In the genomic region with DNA sequence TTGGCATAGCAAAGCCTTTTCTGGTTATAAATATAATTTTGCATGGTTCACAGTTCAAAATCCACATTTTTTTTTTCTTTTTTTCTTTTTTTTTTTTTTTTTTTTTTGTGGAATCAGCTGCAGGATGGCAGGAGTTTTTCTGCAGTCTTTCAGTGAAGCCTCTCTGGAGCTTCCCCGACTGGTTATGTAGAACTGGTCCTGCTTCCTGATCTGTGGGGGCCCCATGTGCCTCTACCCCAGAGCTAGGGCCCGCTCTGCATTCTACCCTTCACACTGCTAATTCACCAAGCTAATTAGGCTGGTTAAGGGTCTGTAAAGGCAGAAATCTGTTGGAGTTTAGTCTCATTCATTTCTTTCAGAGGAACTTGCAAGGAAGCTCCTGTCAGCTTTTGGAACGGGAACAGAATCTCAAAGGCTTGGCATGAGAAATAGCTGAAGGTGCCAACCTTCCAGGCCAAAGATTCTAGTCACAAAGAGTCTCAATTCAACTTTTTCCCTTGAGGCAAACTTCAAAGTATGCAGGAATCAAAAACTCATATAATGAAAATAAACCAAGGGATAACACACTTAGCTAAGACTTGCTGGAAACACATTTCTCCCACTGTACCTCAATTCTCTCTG, we compare ENCODE assay signal across 1 cellular context.
TF ChIP-seq lines count a peak whose summit lies in the region.

No MANE protein-coding gene starts in this region.

TF ChIP-seq in GM23338, 12 proteins besides CTCF, POLR2A, EP300 and RAD21 (continued from another document):
- TF ChIP-seq, protein P1, sequence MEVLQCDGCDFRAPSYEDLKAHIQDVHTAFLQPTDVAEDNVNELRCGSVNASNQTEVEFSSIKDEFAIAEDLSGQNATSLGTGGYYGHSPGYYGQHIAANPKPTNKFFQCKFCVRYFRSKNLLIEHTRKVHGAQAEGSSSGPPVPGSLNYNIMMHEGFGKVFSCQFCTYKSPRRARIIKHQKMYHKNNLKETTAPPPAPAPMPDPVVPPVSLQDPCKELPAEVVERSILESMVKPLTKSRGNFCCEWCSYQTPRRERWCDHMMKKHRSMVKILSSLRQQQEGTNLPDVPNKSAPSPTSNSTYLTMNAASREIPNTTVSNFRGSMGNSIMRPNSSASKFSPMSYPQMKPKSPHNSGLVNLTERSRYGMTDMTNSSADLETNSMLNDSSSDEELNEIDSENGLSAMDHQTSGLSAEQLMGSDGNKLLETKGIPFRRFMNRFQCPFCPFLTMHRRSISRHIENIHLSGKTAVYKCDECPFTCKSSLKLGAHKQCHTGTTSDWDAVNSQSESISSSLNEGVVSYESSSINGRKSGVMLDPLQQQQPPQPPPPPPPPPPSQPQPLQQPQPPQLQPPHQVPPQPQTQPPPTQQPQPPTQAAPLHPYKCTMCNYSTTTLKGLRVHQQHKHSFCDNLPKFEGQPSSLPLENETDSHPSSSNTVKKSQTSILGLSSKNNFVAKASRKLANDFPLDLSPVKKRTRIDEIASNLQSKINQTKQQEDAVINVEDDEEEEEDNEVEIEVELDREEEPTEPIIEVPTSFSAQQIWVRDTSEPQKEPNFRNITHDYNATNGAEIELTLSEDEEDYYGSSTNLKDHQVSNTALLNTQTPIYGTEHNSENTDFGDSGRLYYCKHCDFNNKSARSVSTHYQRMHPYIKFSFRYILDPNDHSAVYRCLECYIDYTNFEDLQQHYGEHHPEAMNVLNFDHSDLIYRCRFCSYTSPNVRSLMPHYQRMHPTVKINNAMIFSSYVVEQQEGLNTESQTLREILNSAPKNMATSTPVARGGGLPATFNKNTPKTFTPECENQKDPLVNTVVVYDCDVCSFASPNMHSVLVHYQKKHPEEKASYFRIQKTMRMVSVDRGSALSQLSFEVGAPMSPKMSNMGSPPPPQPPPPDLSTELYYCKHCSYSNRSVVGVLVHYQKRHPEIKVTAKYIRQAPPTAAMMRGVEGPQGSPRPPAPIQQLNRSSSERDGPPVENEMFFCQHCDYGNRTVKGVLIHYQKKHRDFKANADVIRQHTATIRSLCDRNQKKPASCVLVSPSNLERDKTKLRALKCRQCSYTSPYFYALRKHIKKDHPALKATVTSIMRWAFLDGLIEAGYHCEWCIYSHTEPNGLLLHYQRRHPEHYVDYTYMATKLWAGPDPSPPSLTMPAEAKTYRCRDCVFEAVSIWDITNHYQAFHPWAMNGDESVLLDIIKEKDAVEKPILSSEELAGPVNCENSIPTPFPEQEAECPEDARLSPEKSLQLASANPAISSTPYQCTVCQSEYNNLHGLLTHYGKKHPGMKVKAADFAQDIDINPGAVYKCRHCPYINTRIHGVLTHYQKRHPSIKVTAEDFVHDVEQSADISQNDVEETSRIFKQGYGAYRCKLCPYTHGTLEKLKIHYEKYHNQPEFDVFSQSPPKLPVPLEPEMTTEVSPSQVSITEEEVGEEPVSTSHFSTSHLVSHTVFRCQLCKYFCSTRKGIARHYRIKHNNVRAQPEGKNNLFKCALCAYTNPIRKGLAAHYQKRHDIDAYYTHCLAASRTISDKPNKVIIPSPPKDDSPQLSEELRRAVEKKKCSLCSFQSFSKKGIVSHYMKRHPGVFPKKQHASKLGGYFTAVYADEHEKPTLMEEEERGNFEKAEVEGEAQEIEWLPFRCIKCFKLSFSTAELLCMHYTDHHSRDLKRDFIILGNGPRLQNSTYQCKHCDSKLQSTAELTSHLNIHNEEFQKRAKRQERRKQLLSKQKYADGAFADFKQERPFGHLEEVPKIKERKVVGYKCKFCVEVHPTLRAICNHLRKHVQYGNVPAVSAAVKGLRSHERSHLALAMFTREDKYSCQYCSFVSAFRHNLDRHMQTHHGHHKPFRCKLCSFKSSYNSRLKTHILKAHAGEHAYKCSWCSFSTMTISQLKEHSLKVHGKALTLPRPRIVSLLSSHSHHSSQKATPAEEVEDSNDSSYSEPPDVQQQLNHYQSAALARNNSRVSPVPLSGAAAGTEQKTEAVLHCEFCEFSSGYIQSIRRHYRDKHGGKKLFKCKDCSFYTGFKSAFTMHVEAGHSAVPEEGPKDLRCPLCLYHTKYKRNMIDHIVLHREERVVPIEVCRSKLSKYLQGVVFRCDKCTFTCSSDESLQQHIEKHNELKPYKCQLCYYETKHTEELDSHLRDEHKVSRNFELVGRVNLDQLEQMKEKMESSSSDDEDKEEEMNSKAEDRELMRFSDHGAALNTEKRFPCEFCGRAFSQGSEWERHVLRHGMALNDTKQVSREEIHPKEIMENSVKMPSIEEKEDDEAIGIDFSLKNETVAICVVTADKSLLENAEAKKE (CRISPR knock-in tag; IDR thresholded peaks at IDR 0.05): no peak
- TF ChIP-seq STAT1 (IDR thresholded peaks at IDR 0.05; ENCODE audit: unreplicated experiment): no peak
- TF ChIP-seq, protein P2, sequence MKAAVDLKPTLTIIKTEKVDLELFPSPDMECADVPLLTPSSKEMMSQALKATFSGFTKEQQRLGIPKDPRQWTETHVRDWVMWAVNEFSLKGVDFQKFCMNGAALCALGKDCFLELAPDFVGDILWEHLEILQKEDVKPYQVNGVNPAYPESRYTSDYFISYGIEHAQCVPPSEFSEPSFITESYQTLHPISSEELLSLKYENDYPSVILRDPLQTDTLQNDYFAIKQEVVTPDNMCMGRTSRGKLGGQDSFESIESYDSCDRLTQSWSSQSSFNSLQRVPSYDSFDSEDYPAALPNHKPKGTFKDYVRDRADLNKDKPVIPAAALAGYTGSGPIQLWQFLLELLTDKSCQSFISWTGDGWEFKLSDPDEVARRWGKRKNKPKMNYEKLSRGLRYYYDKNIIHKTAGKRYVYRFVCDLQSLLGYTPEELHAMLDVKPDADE (IDR thresholded peaks at IDR 0.05): no peak
- TF ChIP-seq EZH2 (IDR thresholded peaks at IDR 0.05; ENCODE audit: low read depth, unreplicated experiment): no peak
- no peak for TF ChIP-seq NANOG (IDR thresholded peaks at IDR 0.05; ENCODE audit: borderline replicate concordance)
